ENCODE assay signal across 14 cellular contexts in genomic region chr9:34633166-34633565, GRCh38. TPM values are rescaled to one million over a fixed set of nuclear protein-coding genes. Genes with fewer than 3 reads are reported as not detected.
"Had no signal": no experiment of that assay in that cellular context is flagged by ENCODE, and none has a peak within 500 bp of the region (broad histone marks: within the 10 kb centered on the region; RNA-seq: fewer than 3 reads in every experiment).

No MANE protein-coding gene starts in this region.

- H3K27ac ChIP-seq: ascending aorta, breast epithelium, cardiac muscle cell, colonic mucosa, epithelial cell of prostate, esophagus squamous epithelium, gastroesophageal sphincter had no signal

- H3K27me3 ChIP-seq: breast epithelium had no signal

- FAIRE-seq: endometrium had no signal

- H3K36me3 ChIP-seq: ascending aorta, breast epithelium, colonic mucosa had no signal

- H3K9me3 ChIP-seq: ascending aorta, breast epithelium, colonic mucosa, esophagus squamous epithelium, gastroesophageal sphincter had no signal

- H3K4me3 ChIP-seq: ascending aorta, breast epithelium, cardiac muscle cell, colonic mucosa, esophagus squamous epithelium, gastroesophageal sphincter had no signal

- DNase-seq: esophagus squamous epithelium, T1000 had no signal

- H3K4me1 ChIP-seq: colonic mucosa had no signal

RNA-seq across cellular contexts. Expression of gene ARID3C, which starts 4.3 kb away (rescaled TPM):
- total RNA-seq: ascending aorta, colonic mucosa, dermis microvascular lymphatic vessel endothelial cell, endothelial cell of umbilical vein, esophagus squamous epithelium, fibroblast of villous mesenchyme, gastroesophageal sphincter had no signal
- polyA plus RNA-seq: endothelial cell of umbilical vein, esophagus, fibroblast of lung had no signal
